7 cellular contexts compared by ENCODE assay signal in genomic region chr1:33140153-33141149, GRCh38.
DNase-seq lines count a peak whose midpoint lies in the region; ATAC-seq lines count a peak whose summit lies in the region.

No MANE protein-coding gene starts in this region.

- DNase-seq in EL (peak; percentile 44), NCI-H2107 (lab: John Stamatoyannopoulos, UW) (peak; percentile 40), astrocyte of the hippocampus (ENCODE audit: low read depth, low spot score) (peak; percentile 37), left kidney (ENCODE audit: low read depth, low spot score) (peak; percentile 56), COR-L47 (lab: John Stamatoyannopoulos, UW) (no peak)

- no peak for ATAC-seq in HG03135 (IDR thresholded peaks at IDR 0.05; ENCODE audit: unreplicated experiment)
- no peak for ATAC-seq in HG03159 (IDR thresholded peaks at IDR 0.05; ENCODE audit: unreplicated experiment)
